Comparison of ENCODE assay signal across 25 cellular contexts in the genomic region with DNA sequence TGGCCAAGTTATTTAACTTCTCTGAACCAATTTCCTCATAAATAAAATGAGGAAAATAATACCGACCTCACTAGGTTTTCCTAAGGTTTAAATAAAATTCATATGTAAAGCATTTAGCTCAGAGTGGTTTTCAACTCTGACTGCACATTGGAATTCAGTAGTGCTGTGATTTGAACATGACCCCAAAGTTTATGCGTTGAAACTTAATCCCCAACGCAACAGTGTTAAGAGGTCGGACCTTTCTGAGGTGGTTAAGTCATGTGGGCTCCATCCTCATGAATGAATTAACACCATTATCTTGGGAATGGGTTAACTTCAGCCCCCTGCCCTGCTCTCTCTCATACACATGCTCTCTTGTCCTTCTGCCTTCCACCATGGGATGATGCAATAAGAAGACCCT.
DNase-seq lines count a peak whose midpoint lies in the region; TF ChIP-seq lines count a peak whose summit lies in the region.
"Had no signal": no experiment of that assay in that cellular context is flagged by ENCODE, and none has a peak within 500 bp of the region (broad histone marks: within the 10 kb centered on the region; RNA-seq: fewer than 3 reads in every experiment).

No MANE protein-coding gene starts in this region.

- H4K20me1 ChIP-seq in fibroblast of lung (ENCODE audit: control insufficient read depth, extremely low read depth, insufficient read depth, low read length) = no peaks in the 10 kb centered on the region

- H3K9ac ChIP-seq in fibroblast of lung (ENCODE audit: insufficient read depth, low read length) = no peak overlapping the region
- H3K9ac ChIP-seq: neural progenitor cell had no signal

- H3K4me1 ChIP-seq in SJSA1 (replicated peaks) = peaks cover 22% of the 10 kb centered on the region
- H3K4me1 ChIP-seq in fibroblast of lung (ENCODE audit: control insufficient read depth, extremely low read depth, insufficient read depth, low read length) = peaks cover 18% of the 10 kb centered on the region
- H3K4me1 ChIP-seq in uterus = peaks cover 0 to 7% of the 10 kb centered on the region in 2 donors
- H3K4me1 ChIP-seq: BE2C, colonic mucosa had no signal

- no peak overlapping the region for H3K4me2 ChIP-seq in fibroblast of lung (ENCODE audit: extremely low read depth, insufficient read depth, low read length)
- H3K4me2 ChIP-seq: neural progenitor cell had no signal

- H3K4me3 ChIP-seq in SJSA1 (no peak overlapping the region), fibroblast of lung (replicated peaks in 1 of 4; ENCODE audit: control extremely low read depth in 1 of 4, insufficient read depth in 1 of 4, low read depth in 3 of 4, low read length in 4 of 4) (no peak overlapping the region), uterus (no peak overlapping the region)
- H3K4me3 ChIP-seq: colonic mucosa, esophagus muscularis mucosa, neural progenitor cell had no signal

- H3K36me3 ChIP-seq in SJSA1 (no peaks in the 10 kb centered on the region), fibroblast of lung (ENCODE audit: control insufficient read depth, insufficient read depth, low read length) (no peaks in the 10 kb centered on the region), uterus (no peaks in the 10 kb centered on the region)
- H3K36me3 ChIP-seq: BE2C, colonic mucosa, esophagus muscularis mucosa, neural progenitor cell had no signal

- H3K27me3 ChIP-seq in SJSA1 (replicated peaks) (no peaks in the 10 kb centered on the region), fibroblast of lung (ENCODE audit: control insufficient read depth, insufficient read depth, low read length) (no peaks in the 10 kb centered on the region), uterus (no peaks in the 10 kb centered on the region)
- H3K27me3 ChIP-seq: BE2C, colonic mucosa, esophagus muscularis mucosa, neural progenitor cell had no signal

- H3K27ac ChIP-seq in SJSA1 = peak overlapping the region; percentile 88
- peak overlapping the region; percentile 80 for H3K27ac ChIP-seq in fibroblast of lung (ENCODE audit: insufficient read depth, low read length)
- H3K27ac ChIP-seq in uterus = peak overlapping the region; percentile 68 to 71
- H3K27ac ChIP-seq: 22Rv1, colonic mucosa, esophagus muscularis mucosa, neural progenitor cell had no signal

- H3K79me2 ChIP-seq in fibroblast of lung (ENCODE audit: control insufficient read depth, insufficient read depth, low read length) = no peaks in the 10 kb centered on the region

- TF ChIP-seq CTCF in fibroblast of lung (conservative IDR thresholded peaks at IDR 0.05 in 1 of 2, IDR thresholded peaks at IDR 0.05 in 1 of 2; ENCODE audit: low read depth in 1 of 2, low read length in 2 of 2) = no peak
- no peak for TF ChIP-seq CTCF in uterus (IDR thresholded peaks at IDR 0.05)

- H2AFZ ChIP-seq in fibroblast of lung (ENCODE audit: low read length) = no peak overlapping the region
- H2AFZ ChIP-seq: neural progenitor cell had no signal

- DNase-seq in NCI-H82 (lab: John Stamatoyannopoulos, UW) (peak; percentile 10), NCI-H82 treated with DMSO at 0.1 percent for 48 hours (lab: John Stamatoyannopoulos, UW; ENCODE audit: unreplicated experiment) (no peak), SJSA1 (ENCODE audit: low read depth in 1 of 2, low spot score in 2 of 2) (no peak), fibroblast of lung (ENCODE audit: low read depth in 2 of 2) (no peak), uterus (no peak), A172 (ENCODE audit: low spot score) (no peak), NCI-H2107 (lab: John Stamatoyannopoulos, UW) (no peak)
- DNase-seq in central memory CD4-positive, alpha-beta T cell = no peak
- DNase-seq: activated CD4-positive, alpha-beta T cell treated with anti-CD3 and anti-CD28 coated beads for 4 hours; activated CD8-positive, alpha-beta memory T cell treated with anti-CD3 and anti-CD28 coated beads for 24 hours; activated gamma-delta T cell treated with Interleukin-2 at 50 U/mL for 16 hours; activated T-cell treated with anti-CD3 and anti-CD28 coated beads, Interleukin-2, amount 50 U/mL, for 1 hour; BE2C; colonic mucosa; effector memory CD8-positive, alpha-beta T cell; NCI-H1105; NCI-H187 treated with DMSO at 0.1 percent for 48 hours; NCI-H524 treated with DMSO at 0.1 percent for 48 hours; posterior cingulate gyrus; RPMI8226; stimulated activated CD4-positive, alpha-beta T cell treated with anti-CD3 and anti-CD28 coated beads, Interleukin-15, amount 100 ng/mL, for 24 hours; stimulated activated naive B cell treated with anti-CD40 and anti-IgM and Interleukin-4, amounts not matched to agents 10 μg/mL and 1 μg/mL and 100 μg/mL, for 72 hours had no signal

- H3K9me3 ChIP-seq in SJSA1 (replicated peaks) (no peaks in the 10 kb centered on the region), fibroblast of lung (ENCODE audit: control insufficient read depth, insufficient read depth, low read depth, low read length) (no peaks in the 10 kb centered on the region), uterus (no peaks in the 10 kb centered on the region)
- H3K9me3 ChIP-seq: BE2C, colonic mucosa, esophagus muscularis mucosa had no signal

- intact Hi-C loops in uterus (cut with DNase I; ENCODE audit: low total_unique reads) = no loop called here

- TF ChIP-seq POLR2A in uterus (IDR thresholded peaks at IDR 0.05) = no peak
